In the genomic region with DNA sequence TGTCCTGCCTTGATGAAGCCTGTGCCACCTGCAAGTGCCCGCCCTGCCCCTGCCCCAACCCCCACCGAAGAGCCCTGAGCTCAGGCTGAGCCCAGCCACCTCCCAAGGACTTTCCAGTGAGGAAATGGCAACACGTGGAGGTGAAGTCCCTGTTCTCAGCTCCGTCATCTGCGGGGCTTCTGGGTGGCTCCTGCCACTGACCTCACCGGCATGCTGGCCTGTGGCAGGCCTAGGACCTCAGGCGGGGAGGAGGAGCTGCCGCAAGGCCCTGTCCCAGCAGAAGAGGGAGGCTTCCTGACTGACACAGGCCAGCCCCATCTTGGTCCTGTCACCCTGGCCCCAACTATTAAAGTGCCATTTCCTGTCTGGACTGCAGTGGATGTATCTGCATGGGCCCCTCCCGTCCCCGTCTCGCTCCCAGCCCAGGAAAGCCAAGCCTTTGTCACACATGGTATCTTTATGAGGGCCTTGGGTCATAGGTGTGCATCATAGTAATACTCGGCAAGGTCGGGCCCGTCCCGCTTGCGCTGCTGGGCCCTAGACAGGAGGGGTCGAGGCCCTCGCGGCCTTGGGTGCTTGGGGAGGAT, we compare ENCODE assay signal across 19 cellular contexts. TPM values are rescaled to one million over a fixed set of nuclear protein-coding genes. Genes with fewer than 3 reads are reported as not detected.
A peak's percentile ranks its signal among the peaks of the same experiment; 100 is the strongest.
DNase-seq lines count a peak whose midpoint lies in the region; ATAC-seq, FAIRE-seq and TF ChIP-seq lines count a peak whose summit lies in the region.
"Had no signal": no experiment of that assay in that cellular context is flagged by ENCODE, and none has a peak within 500 bp of the region (broad histone marks: within the 10 kb centered on the region; RNA-seq: fewer than 3 reads in every experiment).

No MANE protein-coding gene starts in this region.

- H2AFZ ChIP-seq in HCT116 (ENCODE audit: low read depth, low read length, poor library complexity, severe bottlenecking) (no peak overlapping the region), neural cell (ENCODE audit: low read depth, low read length) (no peak overlapping the region)
- H2AFZ ChIP-seq: GM23338 had no signal

- POLR2A ChIA-PET in Caco-2 (lab: Charles Lee), result no interaction called here
- POLR2A ChIA-PET in HCT116 (lab: Charles Lee), result interaction anchor here (1.2 kb wide), 1 partner anchor 12 kb away, joined by 3 read pairs; no protein-coding TSS in a partner anchor

- H3K9me3 Mint-ChIP-seq in Caco-2 (ENCODE audit: unreplicated experiment), result no peaks in the 10 kb centered on the region
- H3K9me3 Mint-ChIP-seq in effector memory CD8-positive, alpha-beta T cell, result no peaks in the 10 kb centered on the region
- no peaks in the 10 kb centered on the region for H3K9me3 Mint-ChIP-seq in HFFc6
- H3K9me3 Mint-ChIP-seq: activated T-cell treated with anti-CD3 and anti-CD28 coated beads, Interleukin-2, amount 50 U/mL, for 72 hours; CD8-positive, alpha-beta memory T cell; GM23338 had no signal

- H3K9ac ChIP-seq in HCT116 (ENCODE audit: low read length) (no peak overlapping the region), neural cell (ENCODE audit: low read length) (no peak overlapping the region)

- H3K79me2 ChIP-seq in HCT116 (ENCODE audit: insufficient read depth, low read length), result no peaks in the 10 kb centered on the region
- peaks cover 17% of the 10 kb centered on the region for H3K79me2 ChIP-seq in neural cell (replicated peaks; ENCODE audit: insufficient read depth, low read length)

- no TSS peak for BruUV-seq in Caco-2 (replicated peaks; lab: Mats Ljungman, UMichigan)
- no TSS peak for BruUV-seq in HCT116 (replicated peaks; lab: Mats Ljungman, UMichigan)

- RAD21 ChIA-PET in HCT116 (lab: Charles Lee; ENCODE audit: low non-redundant PET in 1 of 2, low total read pairs in 2 of 2, uncharacterized antibody in 2 of 2, unreplicated experiment in 2 of 2), result no interaction called here

- H3K9me2 ChIP-seq in HCT116 (ENCODE audit: insufficient read depth) (no peaks in the 10 kb centered on the region), neural cell (ENCODE audit: insufficient read depth, low read length) (no peaks in the 10 kb centered on the region)

- H3K4me3 ChIP-seq in Caco-2 (ENCODE audit: low read depth, low read length) (no peak overlapping the region), HCT116 (replicated peaks in 1 of 2; ENCODE audit: low read depth in 1 of 2, low read length in 2 of 2) (no peak overlapping the region), neural cell (ENCODE audit: low read length) (no peak overlapping the region)
- H3K4me3 ChIP-seq: GM23338 had no signal

- H3K36me3 Mint-ChIP-seq in Caco-2 (ENCODE audit: insufficient read depth, unreplicated experiment) (peaks cover 41% of the 10 kb centered on the region), HFFc6 (ENCODE audit: low read depth) (no peaks in the 10 kb centered on the region)
- H3K36me3 Mint-ChIP-seq in effector memory CD8-positive, alpha-beta T cell (ENCODE audit: insufficient read depth), result peaks cover 33% of the 10 kb centered on the region

- H3K4me3 Mint-ChIP-seq in Caco-2 (ENCODE audit: unreplicated experiment) (no peak overlapping the region), HFFc6 (no peak overlapping the region)
- no peak overlapping the region for H3K4me3 Mint-ChIP-seq in effector memory CD8-positive, alpha-beta T cell
- H3K4me3 Mint-ChIP-seq: activated T-cell treated with anti-CD3 and anti-CD28 coated beads, Interleukin-2, amount 50 U/mL, for 72 hours; CD8-positive, alpha-beta memory T cell; GM23338 had no signal

- H3K27me3 ChIP-seq in Caco-2 (replicated peaks; ENCODE audit: control insufficient read depth, insufficient read depth, low read length) (no peaks in the 10 kb centered on the region), HCT116 (ENCODE audit: insufficient read depth, low read length) (no peaks in the 10 kb centered on the region), neural cell (ENCODE audit: insufficient read depth, low read depth, low read length) (no peaks in the 10 kb centered on the region)

- H3K4me1 Mint-ChIP-seq in Caco-2 (ENCODE audit: low read depth, unreplicated experiment) (no peaks in the 10 kb centered on the region), HFFc6 (ENCODE audit: low read depth) (peaks cover 6% of the 10 kb centered on the region; the same call in 1 of the 2 replicates)
- peaks cover 8 to 14% of the 10 kb centered on the region in 2 donors for H3K4me1 Mint-ChIP-seq in effector memory CD8-positive, alpha-beta T cell (ENCODE audit: low read depth in 2 of 2)
- H3K4me1 Mint-ChIP-seq: GM23338 had no signal

- no peak for TF ChIP-seq POLR2A in HCT116 (IDR thresholded peaks at IDR 0.05; ENCODE audit: borderline replicate concordance, extremely low read depth, insufficient read depth, insufficient read length)

- H3K27ac Mint-ChIP-seq in Caco-2 (ENCODE audit: unreplicated experiment) (peak overlapping the region; percentile 11), HFFc6 (no peak overlapping the region)
- H3K27ac Mint-ChIP-seq in effector memory CD8-positive, alpha-beta T cell, result peak overlapping the region; percentile 16 to 60
- H3K27ac Mint-ChIP-seq: activated T-cell treated with anti-CD3 and anti-CD28 coated beads, Interleukin-2, amount 50 U/mL, for 72 hours; GM23338 had no signal

- TF ChIP-seq RAD21 in HCT116 (IDR thresholded peaks at IDR 0.05; ENCODE audit: low read depth), result no peak
- TF ChIP-seq RAD21 in neural cell (conservative IDR thresholded peaks at IDR 0.05), result no peak

- no peaks in the 10 kb centered on the region for H3F3A ChIP-seq in neural cell (ENCODE audit: insufficient read depth, low read length, poor library complexity, severe bottlenecking)

- H3K36me3 ChIP-seq in Caco-2 (ENCODE audit: control insufficient read depth, insufficient read depth, low read length) (no peaks in the 10 kb centered on the region; the same call in none of the 2 replicates), HCT116 (ENCODE audit: control insufficient read depth in 1 of 2, insufficient read depth in 2 of 2, low read length in 2 of 2) (no peaks in the 10 kb centered on the region; a peak in 1 of 4 replicates), neural cell (ENCODE audit: insufficient read depth, low read length) (no peaks in the 10 kb centered on the region)

- DNase-seq in Caco-2, result no peak
- DNase-seq in HCT116 (ENCODE audit: low read depth, low spot score), result no peak
- DNase-seq in effector memory CD8-positive, alpha-beta T cell, result no peak
- DNase-seq in GM19239 (ENCODE audit: insufficient read length, low spot score), result no peak
- DNase-seq in HK-2 (ENCODE audit: unreplicated experiment), result no peak
- no peak for DNase-seq in HFFc6
- DNase-seq: activated T-cell treated with anti-CD3 and anti-CD28 coated beads, Interleukin-2, amount 50 U/mL, for 72 hours; CD8-positive, alpha-beta memory T cell; foreskin melanocyte; NCI-H1436; NCI-H69; SHP77; stimulated activated CD4-positive, alpha-beta T cell treated with anti-CD3 and anti-CD28 coated beads, Interleukin-12 subunit alpha, Interleukin-12 subunit beta, amount 100 ng/mL, for 4 hours; T-helper 1 cell had no signal

- no peak overlapping the region for H3K27ac ChIP-seq in HCT116 (ENCODE audit: low read depth, low read length)
- H3K27ac ChIP-seq in neural cell (ENCODE audit: low read length), result no peak overlapping the region

- intact Hi-C loops in Caco-2 (cut with micrococcal nuclease; ENCODE audit: unreplicated experiment) (no loop called here), HCT116 (cut with micrococcal nuclease) (no loop called here)

- H3K9me3 ChIP-seq in Caco-2 (no peaks in the 10 kb centered on the region), HCT116 (ENCODE audit: control insufficient read depth in 1 of 2, insufficient read depth in 1 of 2, low read depth in 1 of 2, low read length in 2 of 2) (no peaks in the 10 kb centered on the region), neural cell (ENCODE audit: low read length) (no peaks in the 10 kb centered on the region)

- no peaks in the 10 kb centered on the region for H4K20me1 ChIP-seq in HCT116 (ENCODE audit: insufficient read depth)
- H4K20me1 ChIP-seq in neural cell (ENCODE audit: insufficient read depth), result peaks cover 3% of the 10 kb centered on the region

- no peaks in the 10 kb centered on the region; the same call in 1 of the 2 replicates for H3K4me1 ChIP-seq in Caco-2
- H3K4me1 ChIP-seq in HCT116 (ENCODE audit: control insufficient read depth in 1 of 2, insufficient read depth in 2 of 2, low read length in 2 of 2), result no peaks in the 10 kb centered on the region

- no peak for TF ChIP-seq CTCF in Caco-2 (IDR thresholded peaks at IDR 0.05; ENCODE audit: insufficient read depth in 1 of 2, low read depth in 1 of 2, low read length in 1 of 2, severe bottlenecking in 1 of 2, unreplicated experiment in 1 of 2)
- TF ChIP-seq CTCF in HCT116 (IDR thresholded peaks at IDR 0.05 in 2 of 3, conservative IDR thresholded peaks at IDR 0.05 in 1 of 3; ENCODE audit: borderline replicate concordance in 1 of 3, insufficient read depth in 1 of 3, low read depth in 2 of 3, low read length in 2 of 3), result no peak
- TF ChIP-seq CTCF in neural cell (IDR thresholded peaks at IDR 0.05; ENCODE audit: poor library complexity, severe bottlenecking), result no peak
- TF ChIP-seq CTCF in HFFc6 (IDR thresholded peaks at IDR 0.05), result no peak

- H3K4me2 ChIP-seq in HCT116 (ENCODE audit: low read length) (no peak overlapping the region), neural cell (ENCODE audit: low read length) (no peak overlapping the region)
- H3K4me2 ChIP-seq: GM23338 had no signal

- TF ChIP-seq EP300 in neural cell (conservative IDR thresholded peaks at IDR 0.05; ENCODE audit: poor library complexity, severe bottlenecking), result no peak

- peak; percentile 23; the same call in 1 of the 2 replicates for ATAC-seq in HCT116
- peak; percentile 22 for ATAC-seq in effector memory CD8-positive, alpha-beta T cell (replicated peaks)
- ATAC-seq: activated T-cell treated with anti-CD3 and anti-CD28 coated beads, Interleukin-2, amount 50 U/mL, for 72 hours had no signal

- H3K27me3 Mint-ChIP-seq in Caco-2 (ENCODE audit: insufficient read depth, unreplicated experiment) (no peaks in the 10 kb centered on the region), HFFc6 (ENCODE audit: insufficient read depth) (peaks cover under 1% of the 10 kb centered on the region; the same call in 1 of the 2 replicates)
- H3K27me3 Mint-ChIP-seq in effector memory CD8-positive, alpha-beta T cell, result no peaks in the 10 kb centered on the region

- CTCF ChIA-PET in Caco-2 (lab: Charles Lee) (no interaction called here), HCT116 (lab: Charles Lee) (no interaction called here)

- FAIRE-seq in GM19239 (lab: Jason Lieb, UNC), result no peak

RNA-seq across cellular contexts. Expression of a gene that starts 0.9 kb away (rescaled TPM):
- total RNA-seq in Caco-2 (2022) (1.2 and 1.3 TPM in 2 replicates), HCT116 (2021; ENCODE audit: unreplicated experiment) (0.96 TPM)
- 0.07 and 0.17 TPM in 2 replicates for polyA plus RNA-seq in HCT116 (2012)
- not detected in 2 replicates for polyA plus RNA-seq in neural cell
- polyA minus RNA-seq in neural cell, result 1.7 and 2.9 TPM in 2 replicates
- under 1 TPM; 0.38 to 0.74 (median 0.68) TPM for total RNA-seq in HFFc6 (2021; fragmentation: NEBNext Ultra II Directional; extraction: Animal tissue kit (Norgen Biotek cat#: 25700))
- total RNA-seq: epithelial cell of proximal tubule, kidney epithelial cell had no signal
- polyA plus RNA-seq: GM23338 had no signal

RNA-seq across cellular contexts. Expression of a gene that starts 11.5 kb away (rescaled TPM):
- total RNA-seq in Caco-2 (2022), result 41.4 and 45.8 TPM in 2 replicates
- total RNA-seq in HCT116 (2021; ENCODE audit: unreplicated experiment), result 33.2 TPM
- polyA plus RNA-seq in HCT116 (2012), result 30.0 and 37.6 TPM in 2 replicates
- 61.1 and 71.6 TPM in 2 replicates for polyA plus RNA-seq in neural cell
- polyA minus RNA-seq in neural cell, result 21.4 and 24.8 TPM in 2 replicates
- 10 to 100 TPM; 23.4 to 27.2 (median 25.9) TPM for total RNA-seq in HFFc6 (2021; fragmentation: NEBNext Ultra II Directional; extraction: Animal tissue kit (Norgen Biotek cat#: 25700))

RNA-seq across cellular contexts. Expression of a gene that starts 16.3 kb away (rescaled TPM):
- 62.3 and 67.4 TPM in 2 replicates for total RNA-seq in Caco-2 (2022)
- 67.6 TPM for total RNA-seq in HCT116 (2021; ENCODE audit: unreplicated experiment)
- 60.8 and 61.4 TPM in 2 replicates for polyA plus RNA-seq in HCT116 (2012)
- not detected in 2 replicates for polyA plus RNA-seq in neural cell
- not detected in 2 replicates for polyA minus RNA-seq in neural cell
- total RNA-seq in HFFc6 (2021; fragmentation: NEBNext Ultra II Directional; extraction: Animal tissue kit (Norgen Biotek cat#: 25700)), result not detected
- total RNA-seq: dermis microvascular lymphatic vessel endothelial cell had no signal

RNA-seq across cellular contexts. Expression of a gene that starts 20.7 kb away (rescaled TPM):
- total RNA-seq in Caco-2 (2022) (8.2 and 8.5 TPM in 2 replicates), HCT116 (2021; ENCODE audit: unreplicated experiment) (10.1 TPM)
- polyA plus RNA-seq in HCT116 (2012), result 6.8 and 8.2 TPM in 2 replicates
- 58.8 and 76.0 TPM in 2 replicates for polyA plus RNA-seq in neural cell
- 99.9 and 101 TPM in 2 replicates for polyA minus RNA-seq in neural cell
- total RNA-seq in HFFc6 (2021; fragmentation: NEBNext Ultra II Directional; extraction: Animal tissue kit (Norgen Biotek cat#: 25700)), result 10 to 100 TPM in 1 of 6 experiments, 1 to 10 TPM in 5; 7.4 to 10.0 (median 8.7) TPM

RNA-seq across cellular contexts. Expression of a gene that starts 58.9 kb away (rescaled TPM):
- total RNA-seq in Caco-2 (2022), result 28.5 and 31.6 TPM in 2 replicates
- total RNA-seq in HCT116 (2021; ENCODE audit: unreplicated experiment), result 18.0 TPM
- polyA plus RNA-seq in HCT116 (2012), result 10.8 and 11.8 TPM in 2 replicates
- polyA plus RNA-seq in neural cell, result 27.8 and 35.1 TPM in 2 replicates
- 46.7 and 53.3 TPM in 2 replicates for polyA minus RNA-seq in neural cell
- 10 to 100 TPM; 12.5 to 16.4 (median 14.1) TPM for total RNA-seq in HFFc6 (2021; fragmentation: NEBNext Ultra II Directional; extraction: Animal tissue kit (Norgen Biotek cat#: 25700))

Comparison
In these comparisons a context has a peak if more than half of its experiments do, and no peak if none do; other contexts are left out.
1. RNA of a gene that starts 16.3 kb away (total RNA-seq): 67.6 TPM in HCT116 (single experiment) and 62.3 to 67.4 TPM in Caco-2; not detected in HFFc6; every median in the first group is over 10 times any median in the second.